8 cellular contexts compared by ENCODE assay signal in the genomic region with DNA sequence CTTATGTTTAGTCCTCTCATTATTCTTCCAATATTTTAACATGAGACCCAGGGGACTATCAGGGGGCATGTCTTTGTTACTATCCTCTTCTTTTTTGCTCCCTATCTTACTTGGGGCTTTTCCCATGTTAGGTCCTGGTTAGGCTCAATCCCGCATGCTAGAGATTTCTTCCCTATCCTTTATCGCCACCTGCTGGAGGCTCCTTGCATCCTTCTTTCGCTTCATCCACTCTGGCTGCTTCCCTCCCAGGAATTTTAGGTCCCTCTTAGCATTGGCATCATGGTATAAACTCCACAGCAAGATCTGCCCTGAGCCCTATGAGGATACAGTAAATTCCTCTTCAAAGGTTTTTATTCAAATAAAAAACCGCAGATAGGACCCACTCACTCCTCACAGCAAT. TPM values are rescaled to one million over a fixed set of nuclear protein-coding genes. Genes with fewer than 3 reads are reported as not detected.
A peak's percentile ranks its signal among the peaks of the same experiment; 100 is the strongest.
DNase-seq lines count a peak whose midpoint lies in the region; ATAC-seq, FAIRE-seq and TF ChIP-seq lines count a peak whose summit lies in the region.
"Not testable (repeated sequence)": the region's sequence is repeated elsewhere in the genome, so short reads cannot be mapped to it uniquely, and the experiment has no call there.

No MANE protein-coding gene starts in this region.

- peak; percentile 69 for FAIRE-seq in H54 (lab: Jason Lieb, UNC)

- not testable (repeated sequence) for H3K23ac ChIP-seq in mesenchymal stem cell (ENCODE audit: low read length in 2 of 2)

- 0% methylated on average over 3 of the region's 4 CpGs for WGBS in mesenchymal stem cell

- H3K79me1 ChIP-seq in mesenchymal stem cell (replicated peaks; ENCODE audit: low read length, poor library complexity, severe bottlenecking) = not testable (repeated sequence)

- H2BK120ac ChIP-seq in mesenchymal stem cell (ENCODE audit: low read depth, low read length) = not testable (repeated sequence)

- H3K27ac ChIP-seq in foreskin keratinocyte; mesenchymal stem cell (ENCODE audit: low read length, poor library complexity, severe bottlenecking): not testable (repeated sequence)

- H2AK5ac ChIP-seq in mesenchymal stem cell (ENCODE audit: low read length, severe bottlenecking) = not testable (repeated sequence)

- not testable (repeated sequence) for H3K4me1 ChIP-seq in BE2C; foreskin keratinocyte; mesenchymal stem cell (ENCODE audit: control insufficient read depth, insufficient read depth, low read depth, low read length)

- H2BK5ac ChIP-seq in mesenchymal stem cell (ENCODE audit: low read depth, low read length, poor library complexity, severe bottlenecking) = not testable (repeated sequence)

- H2BK12ac ChIP-seq in mesenchymal stem cell (ENCODE audit: low read length in 2 of 2) = not testable (repeated sequence)

- H4K91ac ChIP-seq in mesenchymal stem cell (ENCODE audit: low read length) = not testable (repeated sequence)

- not testable (repeated sequence) for H3K9me3 ChIP-seq in BE2C; mesenchymal stem cell (ENCODE audit: control insufficient read depth, low read length)

- H3K36me3 ChIP-seq in BE2C; mesenchymal stem cell (ENCODE audit: control insufficient read depth in 1 of 2, insufficient read depth in 2 of 2, low read depth in 1 of 2, low read length in 2 of 2): not testable (repeated sequence)

- ATAC-seq in foreskin keratinocyte = not testable (repeated sequence)

- not testable (repeated sequence) for H3K9ac ChIP-seq in mesenchymal stem cell (ENCODE audit: low read length)

- not testable (repeated sequence) for H2AFZ ChIP-seq in mesenchymal stem cell (ENCODE audit: low read depth, low read length)

- H2BK15ac ChIP-seq in mesenchymal stem cell (ENCODE audit: low read depth, poor library complexity, severe bottlenecking) = not testable (repeated sequence)

- H3K14ac ChIP-seq in mesenchymal stem cell (ENCODE audit: low read length in 2 of 2) = not testable (repeated sequence)

- TF ChIP-seq CTCF in BE2C (IDR thresholded peaks at IDR 0.05; ENCODE audit: low read depth, low read length) = peak; percentile 46
- peak; percentile 73 for TF ChIP-seq CTCF in foreskin keratinocyte (conservative IDR thresholded peaks at IDR 0.05)

- TF ChIP-seq POLR2A in H54 (IDR thresholded peaks at IDR 0.05; ENCODE audit: low read depth, low read length) = not testable (repeated sequence)

- H3K4me2 ChIP-seq in mesenchymal stem cell (ENCODE audit: low read length, poor library complexity, severe bottlenecking) = not testable (repeated sequence)

- not testable (repeated sequence) for H3K27me3 ChIP-seq in BE2C; foreskin keratinocyte; mesenchymal stem cell (ENCODE audit: control insufficient read depth in 1 of 2, insufficient read depth in 1 of 2, low read length in 2 of 2)

- not testable (repeated sequence) for H3K4me3 ChIP-seq in BE2C (ENCODE audit: low read depth, low read length); mesenchymal stem cell (ENCODE audit: insufficient read depth in 1 of 2, low read depth in 1 of 2, low read length in 2 of 2)

- DNase-seq in BE2C (peak; percentile 42), NCI-H2029 (lab: John Stamatoyannopoulos, UW) (peak; percentile 6), SIG-M5 treated with dmso at 0.1 percent for 504 hours (lab: John Stamatoyannopoulos, UW; ENCODE audit: unreplicated experiment) (peak; percentile 12), amniotic stem cell (lab: John Stamatoyannopoulos, UW) (peak; percentile 5), foreskin keratinocyte (peak in 1 of 2 donors; percentile 21), mesenchymal stem cell (peak; percentile 44)
- DNase-seq in H54 (ENCODE audit: insufficient read length, low spot score) = not testable (repeated sequence)
- DNase-seq in stimulated activated CD4-positive, alpha-beta T cell treated with anti-CD3 and anti-CD28 coated beads, Interleukin-2, amount 100 ng/mL, for 48 hours = peak; percentile 21 to 37

- not testable (repeated sequence) for H4K8ac ChIP-seq in mesenchymal stem cell (ENCODE audit: low read length)

- H3K4ac ChIP-seq in mesenchymal stem cell (ENCODE audit: low read depth in 1 of 2, low read length in 2 of 2) = not testable (repeated sequence)

- not testable (repeated sequence) for H3K18ac ChIP-seq in mesenchymal stem cell (ENCODE audit: low read depth in 1 of 2, low read length in 2 of 2)

RNA-seq across cellular contexts. Expression of gene ANKRD30BL, which starts 15.0 kb away (rescaled TPM):
- 1.0 TPM for polyA plus RNA-seq in BE2C (2012; ENCODE audit: insufficient read depth, insufficient read length, low read depth)
- not detected in 2 replicates for total RNA-seq in foreskin keratinocyte
- polyA plus RNA-seq in foreskin keratinocyte = not detected in 2 replicates
- not detected for polyA plus RNA-seq in mesenchymal stem cell (2013, experiment 1 of 2)
- polyA plus RNA-seq in mesenchymal stem cell (2013, experiment 2 of 2) = not detected
